ENCODE assay signal across 2 cellular contexts in the genomic region with DNA sequence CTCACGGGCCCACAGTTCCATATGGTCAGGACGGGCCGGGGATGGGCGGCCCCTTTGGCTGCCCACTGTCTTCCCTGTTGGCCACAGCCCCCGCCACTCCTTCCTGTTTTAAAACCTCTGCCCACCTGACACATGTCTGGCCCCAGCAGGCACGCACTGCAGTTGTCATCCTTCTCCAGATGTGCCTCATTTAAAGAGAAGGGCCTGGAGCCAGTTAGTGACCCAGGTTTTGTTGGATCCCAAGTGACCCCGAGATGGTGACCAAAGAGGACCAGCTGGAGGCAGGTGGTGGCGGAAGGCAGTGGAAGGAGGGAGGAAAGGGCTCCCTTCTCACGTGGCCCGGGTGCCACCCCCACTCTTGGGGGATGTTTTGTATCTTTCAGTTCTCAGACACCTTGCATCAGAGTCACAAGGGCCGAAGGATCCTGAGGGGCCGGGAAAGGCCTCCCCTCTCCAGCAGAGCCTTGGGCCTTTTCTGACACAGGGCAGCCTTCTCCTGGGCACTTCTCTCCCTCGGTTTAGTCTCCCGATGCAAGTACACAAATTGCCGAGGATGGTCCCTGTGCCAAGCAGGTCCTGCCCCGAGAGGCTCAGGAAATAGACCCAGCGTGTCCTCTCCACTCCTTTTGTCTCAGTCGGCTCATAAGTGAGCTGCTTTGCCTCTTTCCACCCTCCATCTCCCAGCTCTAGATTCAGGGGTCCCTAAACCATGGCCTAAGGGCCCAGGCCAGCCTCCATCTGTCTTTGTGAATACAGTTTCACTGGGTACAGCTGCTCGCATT.
TF ChIP-seq lines count a peak whose summit lies in the region.

No MANE protein-coding gene starts in this region.

TF ChIP-seq in GM12878, 131 proteins besides CTCF, POLR2A, EP300 and RAD21:
- no peak for TF ChIP-seq HCFC1 (IDR thresholded peaks at IDR 0.05; ENCODE audit: low read length)
- TF ChIP-seq CEBPZ (IDR thresholded peaks at IDR 0.05; ENCODE audit: low read depth, low read length), result no peak
- TF ChIP-seq, protein P1, sequence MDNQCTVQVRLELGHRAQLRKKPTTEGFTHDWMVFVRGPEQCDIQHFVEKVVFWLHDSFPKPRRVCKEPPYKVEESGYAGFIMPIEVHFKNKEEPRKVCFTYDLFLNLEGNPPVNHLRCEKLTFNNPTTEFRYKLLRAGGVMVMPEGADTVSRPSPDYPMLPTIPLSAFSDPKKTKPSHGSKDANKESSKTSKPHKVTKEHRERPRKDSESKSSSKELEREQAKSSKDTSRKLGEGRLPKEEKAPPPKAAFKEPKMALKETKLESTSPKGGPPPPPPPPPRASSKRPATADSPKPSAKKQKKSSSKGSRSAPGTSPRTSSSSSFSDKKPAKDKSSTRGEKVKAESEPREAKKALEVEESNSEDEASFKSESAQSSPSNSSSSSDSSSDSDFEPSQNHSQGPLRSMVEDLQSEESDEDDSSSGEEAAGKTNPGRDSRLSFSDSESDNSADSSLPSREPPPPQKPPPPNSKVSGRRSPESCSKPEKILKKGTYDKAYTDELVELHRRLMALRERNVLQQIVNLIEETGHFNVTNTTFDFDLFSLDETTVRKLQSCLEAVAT (IDR thresholded peaks at IDR 0.05), result no peak
- no peak for TF ChIP-seq NR2C2 (IDR thresholded peaks at IDR 0.05; ENCODE audit: borderline replicate concordance, control insufficient read depth, insufficient read length, low read depth)
- no peak for TF ChIP-seq SREBF1 (IDR thresholded peaks at IDR 0.05; ENCODE audit: low read length)
- TF ChIP-seq SREBF2 (IDR thresholded peaks at IDR 0.05; ENCODE audit: low read length), result no peak
- no peak for TF ChIP-seq TAF1 (IDR thresholded peaks at IDR 0.05; ENCODE audit: borderline replicate concordance, low read depth, low read length)
- no peak for TF ChIP-seq POLR2AphosphoS2 (IDR thresholded peaks at IDR 0.05; ENCODE audit: low read depth, low read length)
- TF ChIP-seq, protein P2, sequence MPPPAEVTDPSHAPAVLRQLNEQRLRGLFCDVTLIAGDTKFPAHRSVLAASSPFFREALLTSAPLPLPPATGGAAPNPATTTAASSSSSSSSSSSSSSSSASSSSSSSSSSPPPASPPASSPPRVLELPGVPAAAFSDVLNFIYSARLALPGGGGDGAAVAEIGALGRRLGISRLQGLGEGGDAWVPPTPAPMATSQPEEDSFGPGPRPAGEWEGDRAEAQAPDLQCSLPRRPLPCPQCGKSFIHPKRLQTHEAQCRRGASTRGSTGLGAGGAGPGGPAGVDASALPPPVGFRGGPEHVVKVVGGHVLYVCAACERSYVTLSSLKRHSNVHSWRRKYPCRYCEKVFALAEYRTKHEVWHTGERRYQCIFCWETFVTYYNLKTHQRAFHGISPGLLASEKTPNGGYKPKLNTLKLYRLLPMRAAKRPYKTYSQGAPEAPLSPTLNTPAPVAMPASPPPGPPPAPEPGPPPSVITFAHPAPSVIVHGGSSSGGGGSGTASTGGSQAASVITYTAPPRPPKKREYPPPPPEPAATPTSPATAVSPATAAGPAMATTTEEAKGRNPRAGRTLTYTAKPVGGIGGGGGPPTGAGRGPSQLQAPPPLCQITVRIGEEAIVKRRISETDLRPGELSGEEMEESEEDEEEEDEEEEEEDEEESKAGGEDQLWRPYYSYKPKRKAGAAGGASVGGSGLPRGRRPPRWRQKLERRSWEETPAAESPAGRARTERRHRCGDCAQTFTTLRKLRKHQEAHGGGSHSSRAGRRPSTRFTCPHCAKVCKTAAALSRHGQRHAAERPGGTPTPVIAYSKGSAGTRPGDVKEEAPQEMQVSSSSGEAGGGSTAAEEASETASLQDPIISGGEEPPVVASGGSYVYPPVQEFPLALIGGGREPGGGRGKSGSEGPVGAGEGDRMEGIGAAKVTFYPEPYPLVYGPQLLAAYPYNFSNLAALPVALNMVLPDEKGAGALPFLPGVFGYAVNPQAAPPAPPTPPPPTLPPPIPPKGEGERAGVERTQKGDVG (CRISPR knock-in tag; IDR thresholded peaks at IDR 0.05), result no peak
- no peak for TF ChIP-seq STAT1 (conservative IDR thresholded peaks at IDR 0.05)
- no peak for TF ChIP-seq SUZ12 (IDR thresholded peaks at IDR 0.05; ENCODE audit: unreplicated experiment)
- TF ChIP-seq BMI1 (IDR thresholded peaks at IDR 0.05; ENCODE audit: borderline replicate concordance), result no peak

TF ChIP-seq in GM23338, 12 proteins besides CTCF, POLR2A, EP300 and RAD21:
- TF ChIP-seq POLR2AphosphoS5 (IDR thresholded peaks at IDR 0.05; ENCODE audit: low read depth) (no peak), EZH2phosphoT487 (IDR thresholded peaks at IDR 0.05; ENCODE audit: unreplicated experiment) (no peak)
- TF ChIP-seq, protein P3, sequence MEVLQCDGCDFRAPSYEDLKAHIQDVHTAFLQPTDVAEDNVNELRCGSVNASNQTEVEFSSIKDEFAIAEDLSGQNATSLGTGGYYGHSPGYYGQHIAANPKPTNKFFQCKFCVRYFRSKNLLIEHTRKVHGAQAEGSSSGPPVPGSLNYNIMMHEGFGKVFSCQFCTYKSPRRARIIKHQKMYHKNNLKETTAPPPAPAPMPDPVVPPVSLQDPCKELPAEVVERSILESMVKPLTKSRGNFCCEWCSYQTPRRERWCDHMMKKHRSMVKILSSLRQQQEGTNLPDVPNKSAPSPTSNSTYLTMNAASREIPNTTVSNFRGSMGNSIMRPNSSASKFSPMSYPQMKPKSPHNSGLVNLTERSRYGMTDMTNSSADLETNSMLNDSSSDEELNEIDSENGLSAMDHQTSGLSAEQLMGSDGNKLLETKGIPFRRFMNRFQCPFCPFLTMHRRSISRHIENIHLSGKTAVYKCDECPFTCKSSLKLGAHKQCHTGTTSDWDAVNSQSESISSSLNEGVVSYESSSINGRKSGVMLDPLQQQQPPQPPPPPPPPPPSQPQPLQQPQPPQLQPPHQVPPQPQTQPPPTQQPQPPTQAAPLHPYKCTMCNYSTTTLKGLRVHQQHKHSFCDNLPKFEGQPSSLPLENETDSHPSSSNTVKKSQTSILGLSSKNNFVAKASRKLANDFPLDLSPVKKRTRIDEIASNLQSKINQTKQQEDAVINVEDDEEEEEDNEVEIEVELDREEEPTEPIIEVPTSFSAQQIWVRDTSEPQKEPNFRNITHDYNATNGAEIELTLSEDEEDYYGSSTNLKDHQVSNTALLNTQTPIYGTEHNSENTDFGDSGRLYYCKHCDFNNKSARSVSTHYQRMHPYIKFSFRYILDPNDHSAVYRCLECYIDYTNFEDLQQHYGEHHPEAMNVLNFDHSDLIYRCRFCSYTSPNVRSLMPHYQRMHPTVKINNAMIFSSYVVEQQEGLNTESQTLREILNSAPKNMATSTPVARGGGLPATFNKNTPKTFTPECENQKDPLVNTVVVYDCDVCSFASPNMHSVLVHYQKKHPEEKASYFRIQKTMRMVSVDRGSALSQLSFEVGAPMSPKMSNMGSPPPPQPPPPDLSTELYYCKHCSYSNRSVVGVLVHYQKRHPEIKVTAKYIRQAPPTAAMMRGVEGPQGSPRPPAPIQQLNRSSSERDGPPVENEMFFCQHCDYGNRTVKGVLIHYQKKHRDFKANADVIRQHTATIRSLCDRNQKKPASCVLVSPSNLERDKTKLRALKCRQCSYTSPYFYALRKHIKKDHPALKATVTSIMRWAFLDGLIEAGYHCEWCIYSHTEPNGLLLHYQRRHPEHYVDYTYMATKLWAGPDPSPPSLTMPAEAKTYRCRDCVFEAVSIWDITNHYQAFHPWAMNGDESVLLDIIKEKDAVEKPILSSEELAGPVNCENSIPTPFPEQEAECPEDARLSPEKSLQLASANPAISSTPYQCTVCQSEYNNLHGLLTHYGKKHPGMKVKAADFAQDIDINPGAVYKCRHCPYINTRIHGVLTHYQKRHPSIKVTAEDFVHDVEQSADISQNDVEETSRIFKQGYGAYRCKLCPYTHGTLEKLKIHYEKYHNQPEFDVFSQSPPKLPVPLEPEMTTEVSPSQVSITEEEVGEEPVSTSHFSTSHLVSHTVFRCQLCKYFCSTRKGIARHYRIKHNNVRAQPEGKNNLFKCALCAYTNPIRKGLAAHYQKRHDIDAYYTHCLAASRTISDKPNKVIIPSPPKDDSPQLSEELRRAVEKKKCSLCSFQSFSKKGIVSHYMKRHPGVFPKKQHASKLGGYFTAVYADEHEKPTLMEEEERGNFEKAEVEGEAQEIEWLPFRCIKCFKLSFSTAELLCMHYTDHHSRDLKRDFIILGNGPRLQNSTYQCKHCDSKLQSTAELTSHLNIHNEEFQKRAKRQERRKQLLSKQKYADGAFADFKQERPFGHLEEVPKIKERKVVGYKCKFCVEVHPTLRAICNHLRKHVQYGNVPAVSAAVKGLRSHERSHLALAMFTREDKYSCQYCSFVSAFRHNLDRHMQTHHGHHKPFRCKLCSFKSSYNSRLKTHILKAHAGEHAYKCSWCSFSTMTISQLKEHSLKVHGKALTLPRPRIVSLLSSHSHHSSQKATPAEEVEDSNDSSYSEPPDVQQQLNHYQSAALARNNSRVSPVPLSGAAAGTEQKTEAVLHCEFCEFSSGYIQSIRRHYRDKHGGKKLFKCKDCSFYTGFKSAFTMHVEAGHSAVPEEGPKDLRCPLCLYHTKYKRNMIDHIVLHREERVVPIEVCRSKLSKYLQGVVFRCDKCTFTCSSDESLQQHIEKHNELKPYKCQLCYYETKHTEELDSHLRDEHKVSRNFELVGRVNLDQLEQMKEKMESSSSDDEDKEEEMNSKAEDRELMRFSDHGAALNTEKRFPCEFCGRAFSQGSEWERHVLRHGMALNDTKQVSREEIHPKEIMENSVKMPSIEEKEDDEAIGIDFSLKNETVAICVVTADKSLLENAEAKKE (CRISPR knock-in tag; IDR thresholded peaks at IDR 0.05), result no peak
